34 cellular contexts compared by ENCODE assay signal in genomic region chr4:522438-522837, GRCh38. TPM values are rescaled to one million over a fixed set of nuclear protein-coding genes. Genes with fewer than 3 reads are reported as not detected.
"Had no signal": no experiment of that assay in that cellular context is flagged by ENCODE, and none has a peak within 500 bp of the region (broad histone marks: within the 10 kb centered on the region; RNA-seq: fewer than 3 reads in every experiment).

No MANE protein-coding gene starts in this region.

- H3K9me3 ChIP-seq: heart left ventricle, lower lobe of right lung, ovary, prostate gland, sigmoid colon, stomach, testis, thyroid gland, transverse colon, upper lobe of left lung, vagina had no signal

- H3K27me3 ChIP-seq: heart left ventricle, ovary, sigmoid colon, stomach, testis, thyroid gland, transverse colon, upper lobe of left lung, vagina had no signal

- H3K4me1 Mint-ChIP-seq: immature natural killer cell, mesothelial cell of epicardium, nephron progenitor cell had no signal

- H3K27ac Mint-ChIP-seq: immature natural killer cell; mesothelial cell of epicardium; natural killer cell; nephron progenitor cell; stimulated activated memory B cell treated with anti-CD40 and anti-IgM and Interleukin-4, amounts not matched to agents 10 μg/mL and 1 μg/mL and 100 μg/mL, for 72 hours had no signal

- H3K27ac ChIP-seq: heart left ventricle, lower lobe of right lung, ovary, prostate gland, sigmoid colon, stomach, testis, thyroid gland, transverse colon, upper lobe of left lung, vagina had no signal

- H3K27me3 Mint-ChIP-seq: naive B cell; stimulated activated memory B cell treated with anti-CD40 and anti-IgM and Interleukin-4, amounts not matched to agents 10 μg/mL and 1 μg/mL and 100 μg/mL, for 72 hours had no signal

- H3K4me1 ChIP-seq: heart left ventricle, lower lobe of right lung, prostate gland, sigmoid colon, stomach, testis, thyroid gland, transverse colon, upper lobe of left lung had no signal

- H3K4me3 Mint-ChIP-seq: immature natural killer cell; mesothelial cell of epicardium; natural killer cell; nephron progenitor cell; stimulated activated memory B cell treated with anti-CD40 and anti-IgM and Interleukin-4, amounts not matched to agents 10 μg/mL and 1 μg/mL and 100 μg/mL, for 72 hours had no signal

- H3K36me3 ChIP-seq: ovary, prostate gland had no signal

- H3K9me3 Mint-ChIP-seq: mesothelial cell of epicardium, naive B cell, natural killer cell, nephron progenitor cell had no signal

- H3K4me3 ChIP-seq: heart left ventricle, lower lobe of right lung, ovary, prostate gland, sigmoid colon, stomach, testis, thyroid gland, transverse colon, upper lobe of left lung, vagina had no signal

- DNase-seq: heart left ventricle; hypothalamus; immature natural killer cell; kidney glomerular epithelial cell; left cardiac atrium; lower lobe of right lung; mammary epithelial cell; mesenchymal stem cell; naive B cell; natural killer cell; nephron progenitor cell; ovary; retina; sigmoid colon; small intestine; stimulated activated CD4-positive, alpha-beta T cell treated with anti-CD3 and anti-CD28 coated beads, Interleukin-1b, Interleukin-23, amount 100 ng/mL, for 48 hours; stimulated activated CD4-positive, alpha-beta T cell treated with anti-CD3 and anti-CD28 coated beads, Interleukin-2, amount 100 ng/mL, for 48 hours; stimulated activated CD4-positive, alpha-beta T cell treated with anti-CD3 and anti-CD28 coated beads, Interleukin-4, amount 100 ng/mL, for 4 hours; stimulated activated CD8-positive, alpha-beta memory T cell treated with anti-CD3 and anti-CD28 coated beads, Interleukin-4, amount 100 ng/mL, for 48 hours; stimulated activated naive CD4-positive, alpha-beta T cell treated with Interleukin-2 at 50 U/mL for 16 hours; stomach; testis; thyroid gland; transverse colon had no signal

- ATAC-seq: left cardiac atrium; left lobe of liver; lower lobe of right lung; natural killer cell; right cardiac atrium; stimulated activated memory B cell treated with anti-CD40 and anti-IgM and Interleukin-4, amounts not matched to agents 10 μg/mL and 1 μg/mL and 100 μg/mL, for 72 hours had no signal

RNA-seq across cellular contexts. Expression of gene TMEM271, which starts 53.7 kb away (rescaled TPM):
- total RNA-seq: heart left ventricle, left cardiac atrium, left lobe of liver, liver, lower lobe of right lung, mammary epithelial cell, mesothelial cell of epicardium, mononuclear cell, natural killer cell, omental fat pad, ovary, right cardiac atrium, stomach, thyroid gland, transverse colon, upper lobe of left lung had no signal
